Comparison of ENCODE assay signal across 8 cellular contexts in genomic region chr7:14666304-14666703, GRCh38.
"Had no signal": no experiment of that assay in that cellular context is flagged by ENCODE, and none has a peak within 500 bp of the region (broad histone marks: within the 10 kb centered on the region; RNA-seq: fewer than 3 reads in every experiment).

No MANE protein-coding gene starts in this region.

- H3K27me3 Mint-ChIP-seq: IgD-negative memory B cell had no signal

- DNase-seq: H9, HCEC 1CT had no signal

- ATAC-seq: GM23338, HepG2 had no signal

- H2AFZ ChIP-seq: GM23338 had no signal

- H3K4me2 ChIP-seq: GM23338 had no signal

- H3K4me1 Mint-ChIP-seq: GM23338, H9, IgD-negative memory B cell had no signal

- H3K9me3 Mint-ChIP-seq: IgD-negative memory B cell had no signal

- H3K27ac ChIP-seq: HL-60 had no signal

- H3K4me3 Mint-ChIP-seq: GM23338, H9, IgD-negative memory B cell had no signal

- H3K4me3 ChIP-seq: GM23338 had no signal

- H3K36me3 Mint-ChIP-seq: IgD-negative memory B cell had no signal

- H3K27ac Mint-ChIP-seq: GM23338, H9, IgD-negative memory B cell had no signal

- FAIRE-seq: H1, H54, HepG2 had no signal
